Comparison of ENCODE assay signal across 20 cellular contexts in genomic region chr11:120346233-120346632, GRCh38. TPM values are rescaled to one million over a fixed set of nuclear protein-coding genes. Genes with fewer than 3 reads are reported as not detected.
DNase-seq lines count a peak whose midpoint lies in the region; ATAC-seq and TF ChIP-seq lines count a peak whose summit lies in the region.
"Had no signal": no experiment of that assay in that cellular context is flagged by ENCODE, and none has a peak within 500 bp of the region (broad histone marks: within the 10 kb centered on the region; RNA-seq: fewer than 3 reads in every experiment).

No MANE protein-coding gene starts in this region.

- peak overlapping the region; percentile 63 for H2AK9ac ChIP-seq in IMR-90 (replicated peaks; ENCODE audit: low read depth, low read length, poor library complexity)

- peaks cover 5% of the 10 kb centered on the region; the same call in 1 of the 2 replicates for H3K79me2 ChIP-seq in H9 (ENCODE audit: insufficient read depth, low read length)

- H3K36me3 ChIP-seq in IMR-90 (ENCODE audit: control insufficient read depth, insufficient read depth, low read length) = no peaks in the 10 kb centered on the region
- H3K36me3 ChIP-seq in Caco-2 (ENCODE audit: control insufficient read depth, insufficient read depth, low read length) = no peaks in the 10 kb centered on the region
- H3K36me3 ChIP-seq: HAP-1, upper lobe of right lung had no signal

- ATAC-seq in IMR-90 (ENCODE audit: low read depth) = no peak
- ATAC-seq: esophagus mucosa; stimulated activated naive CD8-positive, alpha-beta T cell treated with anti-CD3 and anti-CD28 coated beads, Interleukin-15, amount 100 ng/mL, for 72 hours; upper lobe of right lung had no signal

- no peak overlapping the region for H3K27ac Mint-ChIP-seq in H9
- H3K27ac Mint-ChIP-seq in osteocyte (ENCODE audit: unreplicated experiment) = peak overlapping the region; percentile 88
- H3K27ac Mint-ChIP-seq in Caco-2 (ENCODE audit: unreplicated experiment) = no peak overlapping the region
- H3K27ac Mint-ChIP-seq: activated B cell treated with CpG ODN at 0.5 μM for 24 hours; activated CD4-positive, alpha-beta memory T cell treated with anti-CD3 and anti-CD28 coated beads, Interleukin-2, amount 10 ng/mL, durations not matched to agents 7 days and 5 days; activated naive CD4-positive, alpha-beta T cell treated with anti-CD3 and anti-CD28 coated beads for 36 hours; stimulated activated naive CD8-positive, alpha-beta T cell treated with anti-CD3 and anti-CD28 coated beads, Interleukin-15, amount 100 ng/mL, for 72 hours had no signal

- no peak overlapping the region for H4K91ac ChIP-seq in H9 (ENCODE audit: insufficient read length, low read depth, low read length)
- no peak overlapping the region for H4K91ac ChIP-seq in IMR-90 (ENCODE audit: insufficient read depth, low read depth, low read length)

- no TSS peak for BruUV-seq in IMR-90 (replicated peaks; lab: Mats Ljungman, UMichigan)
- BruUV-seq in Caco-2 (replicated peaks; lab: Mats Ljungman, UMichigan) = no TSS peak

- no CpG with 5 or more reads among the region's 1 CpG for WGBS in H9 (ENCODE audit: extremely low coverage, insufficient read length, low lambda C conversion rate)
- no CpG with 5 or more reads among the region's 1 CpG for WGBS in IMR-90 (ENCODE audit: extremely low coverage in 2 of 2, insufficient read length in 1 of 2), 2 experiments

- H3K4me3 Mint-ChIP-seq in H9 = no peak overlapping the region
- H3K4me3 Mint-ChIP-seq in osteocyte (ENCODE audit: unreplicated experiment) = no peak overlapping the region
- H3K4me3 Mint-ChIP-seq in Caco-2 (ENCODE audit: unreplicated experiment) = no peak overlapping the region
- H3K4me3 Mint-ChIP-seq: activated B cell treated with CpG ODN at 0.5 μM for 24 hours; activated CD4-positive, alpha-beta memory T cell treated with anti-CD3 and anti-CD28 coated beads, Interleukin-2, amount 10 ng/mL, durations not matched to agents 7 days and 5 days; activated naive CD4-positive, alpha-beta T cell treated with anti-CD3 and anti-CD28 coated beads for 36 hours; stimulated activated naive CD8-positive, alpha-beta T cell treated with anti-CD3 and anti-CD28 coated beads, Interleukin-15, amount 100 ng/mL, for 72 hours had no signal

- dilution Hi-C loops in IMR-90 (cut with HindIII; ENCODE audit: low sequenced_read_pairs, unreplicated experiment) = no loop called here

- peaks cover 7% of the 10 kb centered on the region for H3K79me1 ChIP-seq in H9 (ENCODE audit: insufficient read depth, low read depth, low read length, poor library complexity, severe bottlenecking)
- peaks cover 0 to 58% of the 10 kb centered on the region in 2 experiments; a peak in 2 of 4 replicates for H3K79me1 ChIP-seq in IMR-90 (ENCODE audit: low read depth in 1 of 2, low read length in 2 of 2)

- no peak overlapping the region for H3T11ph ChIP-seq in H9 (ENCODE audit: low read length)

- no peak overlapping the region for H2BK120ac ChIP-seq in H9 (ENCODE audit: low read depth, low read length, poor library complexity, severe bottlenecking)
- H2BK120ac ChIP-seq in IMR-90 (ENCODE audit: low read depth, low read length) = no peak overlapping the region

- TF ChIP-seq POLR2A in IMR-90 (IDR thresholded peaks at IDR 0.05; ENCODE audit: low read depth, low read length) = no peak
- no peak for TF ChIP-seq POLR2A in erythroblast (IDR thresholded peaks at IDR 0.05; ENCODE audit: low read length)

- H3K9me3 Mint-ChIP-seq in H9 = no peaks in the 10 kb centered on the region
- no peaks in the 10 kb centered on the region for H3K9me3 Mint-ChIP-seq in osteocyte (ENCODE audit: unreplicated experiment)
- no peaks in the 10 kb centered on the region for H3K9me3 Mint-ChIP-seq in Caco-2 (ENCODE audit: unreplicated experiment)
- H3K9me3 Mint-ChIP-seq: activated B cell treated with CpG ODN at 0.5 μM for 24 hours; activated CD4-positive, alpha-beta memory T cell treated with anti-CD3 and anti-CD28 coated beads, Interleukin-2, amount 10 ng/mL, durations not matched to agents 7 days and 5 days; activated naive CD4-positive, alpha-beta T cell treated with anti-CD3 and anti-CD28 coated beads for 36 hours; stimulated activated naive CD8-positive, alpha-beta T cell treated with anti-CD3 and anti-CD28 coated beads, Interleukin-15, amount 100 ng/mL, for 72 hours had no signal

- no peaks in the 10 kb centered on the region for H3K23me2 ChIP-seq in H9 (ENCODE audit: insufficient read length, low read depth, low read length, poor library complexity, severe bottlenecking)

- H4K20me1 ChIP-seq in H9 (ENCODE audit: control insufficient read depth, insufficient read depth, insufficient read length) (no peaks in the 10 kb centered on the region), IMR-90 (ENCODE audit: insufficient read depth, low read length) (peaks cover 83% of the 10 kb centered on the region)

- no peak overlapping the region for H2AFZ ChIP-seq in H9 (ENCODE audit: low read length)
- H2AFZ ChIP-seq in IMR-90 (replicated peaks; ENCODE audit: low read length, poor library complexity) = no peak overlapping the region

- no peaks in the 10 kb centered on the region for H3K27me3 Mint-ChIP-seq in H9 (ENCODE audit: low read depth)
- no peaks in the 10 kb centered on the region for H3K27me3 Mint-ChIP-seq in osteocyte (ENCODE audit: unreplicated experiment)
- H3K27me3 Mint-ChIP-seq in Caco-2 (ENCODE audit: insufficient read depth, unreplicated experiment) = no peaks in the 10 kb centered on the region

- POLR2A ChIA-PET in IMR-90 (lab: Charles Lee; ENCODE audit: unreplicated experiment) (interaction anchor here (0.6 kb wide), 1 partner anchor 146 kb away, joined by 4 read pairs; no protein-coding TSS in a partner anchor), Caco-2 (lab: Charles Lee) (no interaction called here)

- no peak overlapping the region for H3K23ac ChIP-seq in H9 (ENCODE audit: insufficient read length, low read depth, low read length)
- peak overlapping the region; percentile 85 for H3K23ac ChIP-seq in IMR-90 (ENCODE audit: low read depth, low read length)

- TF ChIP-seq CTCF in H9 (conservative IDR thresholded peaks at IDR 0.05) (no peak), IMR-90 (conservative IDR thresholded peaks at IDR 0.05; ENCODE audit: low read depth, low read length) (no peak), osteocyte (IDR thresholded peaks at IDR 0.05) (no peak), Caco-2 (IDR thresholded peaks at IDR 0.05; ENCODE audit: insufficient read depth in 1 of 2, low read depth in 1 of 2, low read length in 1 of 2, severe bottlenecking in 1 of 2, unreplicated experiment in 1 of 2) (no peak)

- H3K36me3 Mint-ChIP-seq in H9 (ENCODE audit: insufficient read depth in 1 of 3, low read depth in 3 of 3) (no peaks in the 10 kb centered on the region), osteocyte (ENCODE audit: unreplicated experiment) (no peaks in the 10 kb centered on the region), Caco-2 (ENCODE audit: insufficient read depth, unreplicated experiment) (peaks cover 4% of the 10 kb centered on the region)

- no peak overlapping the region for H3K4ac ChIP-seq in H9 (ENCODE audit: low read depth, low read length)
- 0 out of 2 replicates have a peak overlapping the region, but pooled peaks have one; percentile 29 for H3K4ac ChIP-seq in IMR-90 (ENCODE audit: low read depth, low read length)

- intact Hi-C loops in IMR-90 (cut with micrococcal nuclease) (no loop called here), Caco-2 (cut with micrococcal nuclease; ENCODE audit: unreplicated experiment) (no loop called here)

- H3K9me1 ChIP-seq in IMR-90 (ENCODE audit: insufficient read depth, low read length) = peaks cover 7% of the 10 kb centered on the region

- H3K4me3 ChIP-seq in IMR-90 (ENCODE audit: insufficient read depth, low read depth, low read length) (no peak overlapping the region), Caco-2 (ENCODE audit: low read depth, low read length) (no peak overlapping the region)
- H3K4me3 ChIP-seq: HAP-1, upper lobe of right lung had no signal

- H3K27me3 ChIP-seq in H9 (ENCODE audit: insufficient read depth, low read length) = no peaks in the 10 kb centered on the region
- no peaks in the 10 kb centered on the region for H3K27me3 ChIP-seq in IMR-90 (ENCODE audit: control insufficient read depth, insufficient read depth, low read length)
- no peaks in the 10 kb centered on the region for H3K27me3 ChIP-seq in Caco-2 (replicated peaks; ENCODE audit: control insufficient read depth, insufficient read depth, low read length)
- H3K27me3 ChIP-seq: upper lobe of right lung had no signal

- no peak overlapping the region for H2BK12ac ChIP-seq in H9 (ENCODE audit: insufficient read length, low read depth, low read length)

- CTCF ChIA-PET in IMR-90 (lab: Yijun Ruan, JAX) (interaction anchor here (0.7 kb wide), 1 partner anchor 11 kb away, joined by 3 read pairs; no protein-coding TSS in a partner anchor), Caco-2 (lab: Charles Lee) (no interaction called here)

- H3K14ac ChIP-seq in H9 (ENCODE audit: insufficient read depth, low read length) (no peak overlapping the region), IMR-90 (replicated peaks; ENCODE audit: low read depth, low read length) (peak overlapping the region; percentile 50)

- peak overlapping the region; percentile 30 for H3K56ac ChIP-seq in H9 (ENCODE audit: insufficient read length, low read depth, low read length)
- H3K56ac ChIP-seq in IMR-90 (ENCODE audit: extremely low read depth, insufficient read depth, low read length) = no peak overlapping the region

- no peak for TF ChIP-seq RAD21 in IMR-90 (IDR thresholded peaks at IDR 0.05; ENCODE audit: low read length)

- H2BK15ac ChIP-seq in H9 (ENCODE audit: low read depth, low read length) (no peak overlapping the region), IMR-90 (ENCODE audit: low read depth, low read length) (no peak overlapping the region)

- H3K9me3 ChIP-seq in H9 (ENCODE audit: control insufficient read depth, low read depth, low read length) = no peaks in the 10 kb centered on the region
- no peaks in the 10 kb centered on the region for H3K9me3 ChIP-seq in IMR-90 (ENCODE audit: control insufficient read depth, insufficient read depth, low read length)
- no peaks in the 10 kb centered on the region; the same call in 1 of the 2 replicates for H3K9me3 ChIP-seq in Caco-2
- H3K9me3 ChIP-seq: HAP-1, upper lobe of right lung had no signal

- DNase-seq in H9 (no peak), IMR-90 (no peak), erythroblast (lab: John Stamatoyannopoulos, UW) (peak; percentile 19 to 31), osteocyte (ENCODE audit: extremely low spot score, unreplicated experiment) (no peak), 8988T (no peak), Caco-2 (no peak), NCI-H526 (lab: John Stamatoyannopoulos, UW) (no peak)
- DNase-seq: activated B cell treated with CpG ODN at 0.5 μM for 24 hours; activated CD4-positive, alpha-beta memory T cell treated with anti-CD3 and anti-CD28 coated beads, Interleukin-2, amount 10 ng/mL, durations not matched to agents 7 days and 5 days; activated naive CD4-positive, alpha-beta T cell treated with anti-CD3 and anti-CD28 coated beads for 36 hours; AML-193; anterior cingulate cortex; central memory CD4-positive, alpha-beta T cell; NCI-H2081 treated with DMSO at 0.1 percent for 48 hours; SHP77 treated with DMSO at 0.1 percent for 48 hours; stimulated activated CD4-positive, alpha-beta T cell treated with anti-CD3 and anti-CD28 coated beads, Interleukin-4, amount 100 ng/mL, for 4 hours; stimulated activated naive CD8-positive, alpha-beta T cell treated with anti-CD3 and anti-CD28 coated beads, Interleukin-15, amount 100 ng/mL, for 72 hours; upper lobe of right lung had no signal

- H3K4me1 ChIP-seq in H9 (ENCODE audit: insufficient read depth, low read length) = peaks cover 3% of the 10 kb centered on the region; the same call in 1 of the 2 replicates
- peaks cover 8% of the 10 kb centered on the region for H3K4me1 ChIP-seq in IMR-90 (ENCODE audit: control insufficient read depth, insufficient read depth, low read length)
- peaks cover 14% of the 10 kb centered on the region for H3K4me1 ChIP-seq in Caco-2

- no peak overlapping the region for H2AK5ac ChIP-seq in H9 (ENCODE audit: insufficient read length, low read length)
- H2AK5ac ChIP-seq in IMR-90 (ENCODE audit: low read depth, low read length) = peak overlapping the region; percentile 56

- H2BK20ac ChIP-seq in H9 (ENCODE audit: low read depth, low read length, poor library complexity, severe bottlenecking) (no peak overlapping the region), IMR-90 (ENCODE audit: low read depth, low read length) (no peak overlapping the region)

- H4K5ac ChIP-seq in H9 (ENCODE audit: insufficient read length, low read depth, low read length) = no peak overlapping the region
- H4K5ac ChIP-seq in IMR-90 (ENCODE audit: low read depth, low read length) = no peak overlapping the region

- H3K4me1 Mint-ChIP-seq in H9 (peaks cover 15 to 16% of the 10 kb centered on the region in 2 experiments), osteocyte (ENCODE audit: unreplicated experiment) (peaks cover 71% of the 10 kb centered on the region), Caco-2 (ENCODE audit: low read depth, unreplicated experiment) (peaks cover 50% of the 10 kb centered on the region)

- H2BK5ac ChIP-seq in H9 (ENCODE audit: insufficient read length, low read length) = no peak overlapping the region
- no peak overlapping the region for H2BK5ac ChIP-seq in IMR-90 (ENCODE audit: low read depth, low read length, poor library complexity, severe bottlenecking)

- H4K8ac ChIP-seq in H9 (replicated peaks; ENCODE audit: insufficient read length, low read depth, low read length) = no peak overlapping the region
- H4K8ac ChIP-seq in IMR-90 (ENCODE audit: low read depth in 2 of 2, low read length in 2 of 2) = no peak overlapping the region

- H3K18ac ChIP-seq in H9 (ENCODE audit: insufficient read length, low read depth, low read length) (no peak overlapping the region), IMR-90 (ENCODE audit: low read depth, low read length) (no peak overlapping the region)

- in situ Hi-C loops in IMR-90 (cut with MboI; ENCODE audit: low sequenced_read_pairs) = loop anchor here (25.0 kb wide), 1 partner anchor 91 kb away; no protein-coding TSS in a partner anchor

- H3K9ac ChIP-seq in H9 (ENCODE audit: extremely low read depth, insufficient read length, low read length) (no peak overlapping the region), IMR-90 (ENCODE audit: low read depth, low read length) (no peak overlapping the region)

- H3K27ac ChIP-seq in H9 (ENCODE audit: insufficient read length, low read depth, low read length) (no peak overlapping the region), IMR-90 (ENCODE audit: insufficient read depth, low read length) (no peak overlapping the region)
- H3K27ac ChIP-seq: upper lobe of right lung had no signal

- no peak overlapping the region for H3K4me2 ChIP-seq in H9 (ENCODE audit: insufficient read depth, insufficient read length, low read length)
- peak overlapping the region; percentile 50; the same call in 1 of the 2 replicates for H3K4me2 ChIP-seq in IMR-90 (ENCODE audit: low read depth, low read length)

RNA-seq across cellular contexts. Expression of gene ARHGEF12, which starts 10.0 kb away (rescaled TPM):
- total RNA-seq in H9 (2021) (27.0 TPM in 2 replicates), IMR-90 (2012; rRNA removed) (115 and 131 TPM in 2 replicates), osteocyte (114 and 118 TPM in 2 replicates), Caco-2 (2022) (89.2 and 89.3 TPM in 2 replicates)
- 20.0 and 25.5 TPM in 2 replicates for polyA plus RNA-seq in IMR-90 (2012; rRNA removed)
- 4.8 and 7.0 TPM in 2 replicates for polyA plus RNA-seq in IMR-90 (2012; cell fraction: cytosol; rRNA removed)
- polyA plus RNA-seq in IMR-90 (2012; cell fraction: nucleus; rRNA removed; ENCODE audit: low replicate concordance) = 4.6 and 29.2 TPM in 2 replicates

RNA-seq across cellular contexts. Expression of gene TLCD5, which starts 21.1 kb away (rescaled TPM):
- total RNA-seq in H9 (2021) (6.8 and 7.1 TPM in 2 replicates), IMR-90 (2012; rRNA removed) (11.5 and 11.7 TPM in 2 replicates), osteocyte (10.9 and 11.6 TPM in 2 replicates), Caco-2 (2022) (9.8 and 11.8 TPM in 2 replicates)
- 6.8 and 9.5 TPM in 2 replicates for polyA plus RNA-seq in IMR-90 (2012; rRNA removed)
- polyA plus RNA-seq in IMR-90 (2012; cell fraction: cytosol; rRNA removed) = 3.3 and 6.1 TPM in 2 replicates
- 7.4 and 38.8 TPM in 2 replicates for polyA plus RNA-seq in IMR-90 (2012; cell fraction: nucleus; rRNA removed; ENCODE audit: low replicate concordance)

Comparison
In these comparisons a context has a peak if more than half of its experiments do, and no peak if none do; other contexts are left out.
1. DNase-seq: peak in erythroblast (2 of 2); none in H9 (single experiment), IMR-90 (single experiment), osteocyte (single experiment), 8988T (single experiment), Caco-2 (0 of 2) and NCI-H526 (0 of 2).